Comparison of ENCODE assay signal across 19 cellular contexts in the genomic region with DNA sequence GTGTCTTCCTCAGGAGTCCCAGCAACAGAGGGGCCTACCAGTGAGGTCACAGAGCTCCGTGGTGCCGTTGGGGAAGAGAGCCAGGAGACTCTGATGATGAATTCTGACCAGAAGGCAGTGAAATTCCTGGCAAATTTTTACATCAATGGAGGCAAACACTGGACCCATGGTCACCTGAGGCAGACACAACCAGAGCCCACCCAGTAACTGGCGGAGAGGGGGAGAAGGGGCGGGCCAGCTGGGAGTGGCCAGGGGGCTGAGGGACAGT. TPM values are rescaled to one million over a fixed set of nuclear protein-coding genes. Genes with fewer than 3 reads are reported as not detected.
A peak's percentile ranks its signal among the peaks of the same experiment; 100 is the strongest.
DNase-seq lines count a peak whose midpoint lies in the region; ATAC-seq, FAIRE-seq and TF ChIP-seq lines count a peak whose summit lies in the region.
"Had no signal": no experiment of that assay in that cellular context is flagged by ENCODE, and none has a peak within 500 bp of the region (broad histone marks: within the 10 kb centered on the region; RNA-seq: fewer than 3 reads in every experiment).

A gene (plus strand): TSS at position 93 of the 268 bp plus-strand sequence. CDS start 1 bp downstream, at position 94.

- H3K4me1 ChIP-seq in heart left ventricle: peaks cover under 1 to 37% (median 18%) of the 10 kb centered on the region in 12 donors
- H3K4me1 ChIP-seq in HUES6 (ENCODE audit: control insufficient read depth, insufficient read depth, low read length): peaks cover 30% of the 10 kb centered on the region
- peaks cover 0 to 16% (median 13%) of the 10 kb centered on the region in 4 experiments; a peak in 5 of 7 replicates for H3K4me1 ChIP-seq in H1 (replicated peaks in 1 of 4; ENCODE audit: control insufficient read depth in 3 of 4, insufficient read depth in 4 of 4, low read length in 3 of 4)
- H3K4me1 ChIP-seq in osteoblast (ENCODE audit: insufficient read depth, low read length): peaks cover 9% of the 10 kb centered on the region

- ATAC-seq in heart left ventricle (no peak), Right ventricle myocardium inferior (no peak)

- no peak within 1 kb of the TSS; the same call in 1 of the 2 replicates for H2BK15ac ChIP-seq in H1 (ENCODE audit: low read length)

- H3K79me1 ChIP-seq in H1 (ENCODE audit: low read depth, low read length): peaks cover 3% of the 10 kb centered on the region; the same call in 1 of the 2 replicates

- H2AFZ ChIP-seq in H1 (ENCODE audit: low read length) (no peak within 1 kb of the TSS), osteoblast (ENCODE audit: low read length) (no peak within 1 kb of the TSS)

- H3K4me3 ChIP-seq in heart left ventricle (no peak within 1 kb of the TSS), HUES6 (ENCODE audit: low read depth, low read length) (no peak within 1 kb of the TSS), H1 (ENCODE audit: extremely low read depth in 1 of 4, insufficient read depth in 2 of 4, low read depth in 3 of 4, low read length in 4 of 4) (no peak within 1 kb of the TSS), osteoblast (ENCODE audit: insufficient read depth, low read length) (no peak within 1 kb of the TSS)

- H3K79me2 ChIP-seq in H1 (ENCODE audit: control insufficient read depth in 1 of 2, insufficient read depth in 2 of 2, low read length in 2 of 2) (peaks cover 0 to 6% of the 10 kb centered on the region in 2 experiments; a peak in 2 of 4 replicates), osteoblast (ENCODE audit: insufficient read depth, low read length) (peaks cover 8% of the 10 kb centered on the region)

- no peak within 1 kb of the TSS for H2BK120ac ChIP-seq in H1 (replicated peaks; ENCODE audit: low read depth, low read length)

- intact Hi-C loops in heart left ventricle (cut with DNase I): no loop called here
- intact Hi-C loops in Right ventricle myocardium inferior (cut with DNase I): no loop called here

- no peak within 1 kb of the TSS for H4K91ac ChIP-seq in H1 (replicated peaks; ENCODE audit: insufficient read length, low read length)

- H3K56ac ChIP-seq in H1 (replicated peaks; ENCODE audit: insufficient read length, low read depth, low read length): no peak within 1 kb of the TSS

- TF ChIP-seq RAD21 in H1 (IDR thresholded peaks at IDR 0.05 in 1 of 2, conservative IDR thresholded peaks at IDR 0.05 in 1 of 2; ENCODE audit: low read depth in 2 of 2, low read length in 2 of 2): no peak

- CTCF ChIA-PET in H1 (lab: Charles Lee; ENCODE audit: partially characterized antibody): interaction anchor here (0.7 to 1.0 kb wide), 3 partner anchors 9 to 58 kb away, joined by 3 read pairs; a partner anchor contains a TSS

- H3K27ac ChIP-seq in heart left ventricle: peak within 1 kb of the TSS in 9 of 12 donors; percentile 8 to 63 (median 46)
- no peak within 1 kb of the TSS for H3K27ac ChIP-seq in HUES6 (ENCODE audit: low read depth, low read length)
- no peak within 1 kb of the TSS for H3K27ac ChIP-seq in H1 (ENCODE audit: low read depth, low read length)
- H3K27ac ChIP-seq in osteoblast (ENCODE audit: low read depth, low read length): no peak within 1 kb of the TSS

- no peaks in the 10 kb centered on the region for H3K27me3 ChIP-seq in heart left ventricle
- H3K27me3 ChIP-seq in HUES6 (ENCODE audit: control insufficient read depth, insufficient read depth, low read length): no peaks in the 10 kb centered on the region
- peaks cover 0 to 7% (median 0%) of the 10 kb centered on the region in 4 experiments; a peak in 3 of 7 replicates for H3K27me3 ChIP-seq in H1 (replicated peaks in 1 of 4; ENCODE audit: control insufficient read depth in 3 of 4, extremely low read depth in 1 of 4, insufficient read depth in 3 of 4, low read length in 3 of 4)
- peaks cover 5% of the 10 kb centered on the region for H3K27me3 ChIP-seq in osteoblast (ENCODE audit: insufficient read depth, low read length)

- H2BK20ac ChIP-seq in H1 (ENCODE audit: low read length): no peak within 1 kb of the TSS

- H3K23me2 ChIP-seq in H1 (ENCODE audit: low read depth, low read length): peaks cover 14% of the 10 kb centered on the region; the same call in 1 of the 2 replicates

- no peak within 1 kb of the TSS for H3K14ac ChIP-seq in H1 (ENCODE audit: insufficient read length)

- H3K9me3 ChIP-seq in heart left ventricle (no peaks in the 10 kb centered on the region), HUES6 (ENCODE audit: control insufficient read depth, insufficient read depth, low read depth, low read length) (no peaks in the 10 kb centered on the region), H1 (ENCODE audit: insufficient read depth in 2 of 2, low read depth in 1 of 2, low read length in 1 of 2) (no peaks in the 10 kb centered on the region), osteoblast (ENCODE audit: low read depth, low read length) (no peaks in the 10 kb centered on the region)

- H3K23ac ChIP-seq in H1 (ENCODE audit: insufficient read length): no peak within 1 kb of the TSS

- TF ChIP-seq EP300 in H1 (IDR thresholded peaks at IDR 0.05; ENCODE audit: borderline replicate concordance in 1 of 2, low read depth in 2 of 2, low read length in 2 of 2): no peak

- peak within 1 kb of the TSS; percentile 83; the same call in 1 of the 2 replicates for H2AK5ac ChIP-seq in H1 (ENCODE audit: low read depth, low read length)

- no peak for FAIRE-seq in H1 (lab: Jason Lieb, UNC)
- FAIRE-seq: GM12891 had no signal

- no peak within 1 kb of the TSS for H2BK12ac ChIP-seq in H1 (ENCODE audit: low read depth, low read length)

- H3K4me2 ChIP-seq in H1 (ENCODE audit: insufficient read depth in 1 of 2, low read depth in 2 of 2, low read length in 2 of 2): 0 out of 4 replicates have a peak within 1 kb of the TSS, but pooled peaks of 1 of the 2 experiments have one; percentile 28
- H3K4me2 ChIP-seq in osteoblast (ENCODE audit: insufficient read depth, low read length): no peak within 1 kb of the TSS

- TF ChIP-seq POLR2A in heart left ventricle (IDR thresholded peaks at IDR 0.05) (no peak), H1 (IDR thresholded peaks at IDR 0.05; ENCODE audit: control extremely low read depth in 1 of 2, low read depth in 2 of 2, low read length in 2 of 2) (no peak), erythroblast (IDR thresholded peaks at IDR 0.05; ENCODE audit: low read length) (no peak)

- DNase-seq in heart left ventricle: no peak
- no peak for DNase-seq in Right ventricle myocardium inferior (ENCODE audit: missing footprints)
- DNase-seq in H1 (ENCODE audit: low read depth in 1 of 2, low spot score in 2 of 2): no peak
- DNase-seq in osteoblast (ENCODE audit: insufficient read length, low spot score, missing footprints): peak; percentile 92
- no peak for DNase-seq in NCI-H524 (lab: John Stamatoyannopoulos, UW)
- no peak for DNase-seq in activated CD4-positive, alpha-beta T cell treated with anti-CD3 and anti-CD28 coated beads, Interleukin-2, amount 50 U/mL, for 48 hours
- no peak for DNase-seq in erythroblast (lab: John Stamatoyannopoulos, UW)
- DNase-seq: Calu3, HCEC 1CT, KBM-7, NCI-H1048, NCI-H1694 treated with DMSO at 0.1 percent for 48 hours, NCI-H774, RPMI8226 had no signal

- H4K20me1 ChIP-seq in H1 (replicated peaks in 1 of 2; ENCODE audit: control insufficient read depth in 1 of 2, insufficient read depth in 2 of 2, low read length in 2 of 2) (peaks cover 0 to 3% of the 10 kb centered on the region in 2 experiments), osteoblast (ENCODE audit: insufficient read depth, low read length) (peaks cover 4% of the 10 kb centered on the region)

- H3K18ac ChIP-seq in H1 (ENCODE audit: extremely low read depth, low read length): peak within 1 kb of the TSS; percentile 48; the same call in 1 of the 2 replicates

- peaks cover 0 to under 1% (median 0%) of the 10 kb centered on the region in 9 donors for H3K36me3 ChIP-seq in heart left ventricle
- H3K36me3 ChIP-seq in HUES6 (ENCODE audit: control insufficient read depth, insufficient read depth, low read length): no peaks in the 10 kb centered on the region; the same call in 1 of the 2 replicates
- no peaks in the 10 kb centered on the region for H3K36me3 ChIP-seq in H1 (ENCODE audit: control insufficient read depth in 2 of 4, insufficient read depth in 4 of 4, low read length in 3 of 4)
- no peaks in the 10 kb centered on the region for H3K36me3 ChIP-seq in osteoblast (ENCODE audit: insufficient read depth, low read length)

- TF ChIP-seq CTCF in heart left ventricle (IDR thresholded peaks at IDR 0.05) (no peak), H1 (IDR thresholded peaks at IDR 0.05; ENCODE audit: control extremely low read depth in 1 of 3, insufficient read depth in 1 of 3, low read depth in 1 of 3, low read length in 3 of 3) (no peak), osteoblast (IDR thresholded peaks at IDR 0.05; ENCODE audit: extremely low read depth, low read depth, low read length) (no peak)

- POLR2A ChIA-PET in H1 (lab: Charles Lee; ENCODE audit: partially characterized antibody): interaction anchor here (47.8 to 69.9 kb wide), 2 partner anchors 6 to 16 kb away, joined by 1462 read pairs; a partner anchor contains a TSS

- 60 to 83% (median 69%) methylated on average over 4 of the region's 4 CpGs for WGBS in heart left ventricle, 4 donors
- WGBS in H1 (ENCODE audit: extremely low coverage in 1 of 2, insufficient coverage in 1 of 2, insufficient read length in 1 of 2, insufficient replicate concordance in 2 of 2, low coverage in 1 of 2, low lambda C conversion rate in 2 of 2, missing lambda C conversion rate in 1 of 2), 2 experiments: 79% methylated on average over 3 of the region's 4 CpGs; no CpG with 5 or more reads in 1 of the 2 experiments

- H4K8ac ChIP-seq in H1 (ENCODE audit: extremely low read depth, insufficient read depth, low read length): peak within 1 kb of the TSS; percentile 74; the same call in 1 of the 2 replicates

- H3K4ac ChIP-seq in H1 (replicated peaks; ENCODE audit: insufficient read length, low read depth, low read length): peak within 1 kb of the TSS; percentile 85

- peak within 1 kb of the TSS; percentile 23 for H3K9ac ChIP-seq in HUES6 (ENCODE audit: low read length)
- H3K9ac ChIP-seq in H1 (replicated peaks in 1 of 4; ENCODE audit: extremely low read depth in 1 of 4, low read depth in 3 of 4, low read length in 3 of 4): no peak within 1 kb of the TSS

- no peak within 1 kb of the TSS for H4K5ac ChIP-seq in H1 (ENCODE audit: insufficient read length, low read depth, low read length)

- 0 out of 2 replicates have a peak within 1 kb of the TSS, but pooled peaks have one; percentile 44 for H2BK5ac ChIP-seq in H1 (ENCODE audit: low read depth, low read length)

RNA-seq across cellular contexts. Expression of the gene that starts here (rescaled TPM):
- total RNA-seq in heart left ventricle (under 1 TPM in 2 of 9 donors, not detected in 7; 0.23 to 0.31 TPM), Right ventricle myocardium inferior (1.4 TPM), osteoblast (0.36 TPM in 1 of 2 replicates, not detected in the other)
- polyA plus RNA-seq in heart left ventricle (under 1 TPM in 1 of 2 donors, not detected in 1; 0.61 TPM), H1 (2011; rRNA removed) (0.14 TPM in 1 of 2 replicates, not detected in the other)
- not detected in 2 replicates for total RNA-seq in H1 (2021; fragmentation: NEBNext Ultra II Directional; extraction: Animal tissue kit (Norgen Biotek cat#: 25700))
- polyA plus RNA-seq in H1 (2011; cell fraction: cytosol; rRNA removed): not detected
- polyA plus RNA-seq in H1 (2011; cell fraction: nucleus; rRNA removed): 0.43 TPM
- polyA plus RNA-seq in H1 (2012, experiment 1 of 2): 0.42 to 0.67 TPM (median 0.61 TPM) in 3 of 4 replicates, not detected in the other
- 0.30 TPM for polyA plus RNA-seq in H1 (2012, experiment 2 of 2)
- 0.06 TPM for polyA plus RNA-seq in H1 (2013, experiment 1 of 2)
- not detected for polyA plus RNA-seq in H1 (2013, experiment 2 of 2)
- polyA minus RNA-seq in H1 (2011; rRNA and poly(A)+ RNA removed): not detected in 2 replicates
- polyA minus RNA-seq in H1 (2011; cell fraction: cytosol; rRNA and poly(A)+ RNA removed): not detected
- polyA minus RNA-seq in H1 (2011; cell fraction: nucleus; rRNA and poly(A)+ RNA removed): not detected
- total RNA-seq: A172, Calu3, HT1080, M059J had no signal

Comparison
In these comparisons a context has a peak if more than half of its experiments do, and no peak if none do; other contexts are left out.
1. Peak in DNase-seq in osteoblast; RNA of the gene not detected or under 1 TPM.
2. H3K27ac ChIP-seq: peak in heart left ventricle (9 of 12); none in HUES6 (single experiment), H1 (single experiment) and osteoblast (single experiment).